ENCODE assay signal across 22 cellular contexts in the genomic region with DNA sequence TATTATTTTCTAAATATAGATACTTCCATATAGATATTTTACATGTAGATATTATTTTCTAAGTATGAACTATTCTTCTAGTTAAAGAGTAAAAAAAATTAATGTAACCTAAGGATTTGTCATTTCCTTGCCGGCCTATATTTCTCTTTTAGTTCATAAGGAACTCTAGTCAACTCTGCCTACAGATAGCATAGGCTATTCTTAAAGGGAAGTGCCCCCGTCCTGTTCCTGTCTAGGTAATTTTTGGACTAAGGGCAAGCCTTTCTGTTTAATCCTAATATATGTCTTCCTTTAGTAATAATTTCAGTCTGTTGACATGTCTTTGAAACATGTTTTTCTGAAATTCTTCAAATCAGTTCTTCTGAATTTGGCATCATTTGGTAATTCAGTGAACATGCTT.
"Had no signal": no experiment of that assay in that cellular context is flagged by ENCODE, and none has a peak within 500 bp of the region (broad histone marks: within the 10 kb centered on the region; RNA-seq: fewer than 3 reads in every experiment).

No MANE protein-coding gene starts in this region.

- H3K4me1 ChIP-seq: esophagus muscularis mucosa, left lung, lower lobe of right lung had no signal

- H3K4me3 ChIP-seq: coronary artery, dorsolateral prefrontal cortex, esophagus muscularis mucosa, heart right ventricle, left lung, lower lobe of right lung, mucosa of descending colon had no signal

- H3K27ac ChIP-seq: coronary artery, esophagus muscularis mucosa, foreskin keratinocyte, left lung, lower lobe of right lung had no signal

- ATAC-seq: foreskin keratinocyte, left cardiac atrium, left lung, left ventricle myocardium superior, lower lobe of right lung, mucosa of descending colon had no signal

- H3K9me3 ChIP-seq: lower lobe of right lung, mucosa of descending colon had no signal

- DNase-seq: dermis blood vessel endothelial cell; dorsolateral prefrontal cortex; effector CD4-positive, alpha-beta T cell; effector memory CD4-positive, alpha-beta T cell; foreskin keratinocyte; glutamatergic neuron; head of caudate nucleus; heart right ventricle; hippocampal formation; left cardiac atrium; left lung; left ventricle myocardium superior; lower lobe of right lung; mucosa of descending colon; naive B cell had no signal

- FAIRE-seq: colon, endothelial cell of umbilical vein, frontal cortex, islet of Langerhans, keratinocyte had no signal

- H3K27me3 ChIP-seq: dorsolateral prefrontal cortex, foreskin keratinocyte had no signal

- H3K36me3 ChIP-seq: esophagus muscularis mucosa, heart right ventricle, left lung, lower lobe of right lung had no signal
